Comparison of ENCODE assay signal across 8 cellular contexts in the genomic region with DNA sequence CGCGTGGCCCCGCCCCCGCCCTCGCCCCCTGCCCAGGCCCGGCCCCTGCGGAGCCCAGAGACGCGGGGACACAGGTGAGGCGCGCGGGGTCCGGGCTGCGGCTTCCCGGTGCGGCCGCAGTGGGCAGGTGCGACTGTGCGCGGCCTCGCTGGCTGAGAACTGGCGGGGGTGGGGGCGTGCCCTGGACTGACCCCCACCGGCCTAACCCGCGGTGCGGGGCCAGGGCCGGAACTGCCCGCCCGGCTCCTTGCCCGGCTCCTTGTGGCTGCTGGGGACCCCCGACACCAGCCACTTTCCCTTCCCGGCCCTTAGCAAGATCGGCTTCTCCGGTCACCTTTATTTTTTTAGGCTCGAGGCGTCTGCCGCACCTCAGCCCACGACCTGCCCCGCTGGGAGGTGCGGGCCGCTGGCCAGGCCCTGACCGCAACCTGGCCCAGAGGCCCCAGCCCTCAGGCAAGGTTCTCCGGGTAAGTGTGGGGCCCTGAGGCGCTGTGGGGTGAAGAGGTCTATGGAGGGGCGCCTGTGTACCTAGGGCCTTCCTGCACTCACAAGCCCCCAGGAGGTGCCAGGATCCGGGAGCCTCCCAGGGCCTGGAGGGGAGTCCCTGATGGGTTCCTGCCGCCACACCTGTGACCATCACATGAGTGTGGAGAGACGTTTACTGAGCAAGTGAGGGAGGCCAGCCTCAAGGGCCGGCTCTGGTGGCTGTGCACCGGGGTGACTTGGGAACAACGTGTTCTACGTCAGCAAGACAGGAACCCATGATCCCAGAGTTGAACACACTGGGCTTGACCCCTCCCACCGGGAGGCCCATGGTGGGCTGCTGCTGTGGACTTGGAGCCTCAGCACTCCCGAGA. TPM values are rescaled to one million over a fixed set of nuclear protein-coding genes. Genes with fewer than 3 reads are reported as not detected.
DNase-seq lines count a peak whose midpoint lies in the region; ATAC-seq and TF ChIP-seq lines count a peak whose summit lies in the region.

A gene with protein sequence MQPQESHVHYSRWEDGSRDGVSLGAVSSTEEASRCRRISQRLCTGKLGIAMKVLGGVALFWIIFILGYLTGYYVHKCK (plus strand): TSS at position 35 of the 857 bp plus-strand sequence. CDS start 2,625 bp downstream, outside the sequence.

- H3K36me3 ChIP-seq in HUES6 (ENCODE audit: control insufficient read depth, insufficient read depth, low read length) (0 out of 2 replicates have a peak, but pooled peaks cover 1% of the 10 kb centered on the region), breast epithelium (no peaks in the 10 kb centered on the region), lower lobe of right lung (no peaks in the 10 kb centered on the region), upper lobe of left lung (peaks cover 0 to under 1% (median 0%) of the 10 kb centered on the region in 4 donors)

- 17 to 42% methylated on average over 9 to 32 of the region's 55 CpGs for WGBS in upper lobe of left lung, 2 donors

- TF ChIP-seq EP300 in upper lobe of left lung (IDR thresholded peaks at IDR 0.05), result no peak

- TF ChIP-seq POLR2A in breast epithelium (IDR thresholded peaks at IDR 0.05) (no peak), upper lobe of left lung (IDR thresholded peaks at IDR 0.05) (no peak)

- H3K27me3 ChIP-seq in HUES6 (ENCODE audit: control insufficient read depth, insufficient read depth, low read length) (no peaks in the 10 kb centered on the region; the same call in 1 of the 2 replicates), breast epithelium (no peaks in the 10 kb centered on the region), lower lobe of right lung (ENCODE audit: low read depth) (no peaks in the 10 kb centered on the region), upper lobe of left lung (no peaks in the 10 kb centered on the region)

- TF ChIP-seq CTCF in breast epithelium (IDR thresholded peaks at IDR 0.05), result no peak
- no peak for TF ChIP-seq CTCF in lower lobe of right lung (IDR thresholded peaks at IDR 0.05)
- no peak for TF ChIP-seq CTCF in upper lobe of left lung (IDR thresholded peaks at IDR 0.05)
- TF ChIP-seq CTCF in GM20000 (IDR thresholded peaks at IDR 0.05; ENCODE audit: extremely low read depth, missing control alignments), result no peak

- H3K4me1 ChIP-seq in HUES6 (ENCODE audit: control insufficient read depth, insufficient read depth, low read length) (peaks cover 37% of the 10 kb centered on the region), breast epithelium (peaks cover 10 to 15% of the 10 kb centered on the region in 2 donors), lower lobe of right lung (peaks cover 41% of the 10 kb centered on the region), upper lobe of left lung (peaks cover 26 to 58% (median 47%) of the 10 kb centered on the region in 4 donors)

- ATAC-seq in lower lobe of right lung (peak; percentile 20 to 57), upper lobe of left lung (ENCODE audit: low FRiP score in 2 of 2) (peak; percentile 1 to 28)

- no peak within 1 kb of the TSS for H3K27ac ChIP-seq in HUES6 (ENCODE audit: low read depth, low read length)
- peak within 1 kb of the TSS; percentile 83 to 97 for H3K27ac ChIP-seq in breast epithelium
- H3K27ac ChIP-seq in lower lobe of right lung, result peak within 1 kb of the TSS; percentile 73
- H3K27ac ChIP-seq in upper lobe of left lung, result peak within 1 kb of the TSS; percentile 61 to 74 (median 70)

- intact Hi-C loops in breast epithelium (cut with DNase I; ENCODE audit: low total_unique reads), result no loop called here
- intact Hi-C loops in lower lobe of right lung (cut with DNase I), result no loop called here

- DNase-seq in NCI-H1417 (lab: John Stamatoyannopoulos, UW) (peak in 2 of 3 experiments; percentile 17 to 28), NCI-H1417 treated with DMSO at 0.1 percent for 48 hours (lab: John Stamatoyannopoulos, UW) (no peak), breast epithelium (ENCODE audit: low spot score in 2 of 2) (no peak), lower lobe of right lung (peak; percentile 62), upper lobe of left lung (peak; percentile 70 to 75), GM20000 (ENCODE audit: low spot score) (no peak), HCEC 1CT (no peak)

- peak within 1 kb of the TSS; percentile 69 for H3K4me3 ChIP-seq in HUES6 (ENCODE audit: low read depth, low read length)
- H3K4me3 ChIP-seq in breast epithelium, result peak within 1 kb of the TSS; percentile 51 to 97 (median 83)
- peak within 1 kb of the TSS; percentile 77 for H3K4me3 ChIP-seq in lower lobe of right lung
- peak within 1 kb of the TSS; percentile 54 to 78 (median 64) for H3K4me3 ChIP-seq in upper lobe of left lung

- H3K9ac ChIP-seq in HUES6 (ENCODE audit: low read length), result peak within 1 kb of the TSS; percentile 20

- no peaks in the 10 kb centered on the region for H3K9me3 ChIP-seq in HUES6 (ENCODE audit: control insufficient read depth, insufficient read depth, low read depth, low read length)
- no peaks in the 10 kb centered on the region for H3K9me3 ChIP-seq in breast epithelium
- H3K9me3 ChIP-seq in lower lobe of right lung, result no peaks in the 10 kb centered on the region
- H3K9me3 ChIP-seq in upper lobe of left lung, result no peaks in the 10 kb centered on the region

RNA-seq across cellular contexts. Expression of the gene that starts here (rescaled TPM):
- total RNA-seq in breast epithelium (1 to 10 TPM; 1.3 to 4.7 (median 4.6) TPM), lower lobe of right lung (8.5 TPM), upper lobe of left lung (10 to 100 TPM in 4 of 6 donors, 1 to 10 TPM in 2; 2.8 to 20.8 (median 13.5) TPM)

Comparison
In these comparisons a context has a peak if more than half of its experiments do, and no peak if none do; other contexts are left out.
1. DNase-seq: peak in NCI-H1417 (2 of 3), lower lobe of right lung (single experiment) and upper lobe of left lung (2 of 2); none in NCI-H1417 treated with DMSO at 0.1 percent for 48 hours (single experiment), breast epithelium (0 of 2), GM20000 (single experiment) and HCEC 1CT (single experiment).
2. Peak in every context shown above with its lines, with median percentiles within 50 percentile points of each other: H3K4me3 ChIP-seq.